Comparison of ENCODE assay signal across 1 cellular context in genomic region chr7:37916673-37917660, GRCh38.
TF ChIP-seq lines count a peak whose summit lies in the region.

Gene SFRP4 (minus strand): TSS chr7:37916817. CDS start chr7:37916537, 280 bp downstream.

TF ChIP-seq in A549, 52 proteins besides CTCF, POLR2A, EP300 and RAD21 (continued from another document):
- TF ChIP-seq USF2 (IDR thresholded peaks at IDR 0.05) (no peak), SMC3 (IDR thresholded peaks at IDR 0.05) (peak; percentile 62), PBX3 (IDR thresholded peaks at IDR 0.05) (no peak), HOXA7 (CRISPR knock-in tag; IDR thresholded peaks at IDR 0.05) (no peak), ZC3H11A (IDR thresholded peaks at IDR 0.05) (no peak), MYC (IDR thresholded peaks at IDR 0.05; ENCODE audit: borderline replicate concordance, low read length) (0 out of 2 replicates have a peak, but pooled peaks have one; percentile 11), CBX8 (IDR thresholded peaks at IDR 0.05) (no peak)
